ENCODE assay signal across 10 cellular contexts in genomic region chr10:114519306-114519669, GRCh38.
DNase-seq lines count a peak whose midpoint lies in the region; ATAC-seq and TF ChIP-seq lines count a peak whose summit lies in the region.
"Had no signal": no experiment of that assay in that cellular context is flagged by ENCODE, and none has a peak within 500 bp of the region (broad histone marks: within the 10 kb centered on the region; RNA-seq: fewer than 3 reads in every experiment).

No MANE protein-coding gene starts in this region.

- H3K27me3 ChIP-seq in breast epithelium: no peaks in the 10 kb centered on the region
- H3K27me3 ChIP-seq in transverse colon: no peaks in the 10 kb centered on the region

- TF ChIP-seq POLR2A in breast epithelium (IDR thresholded peaks at IDR 0.05) (no peak), lower leg skin (IDR thresholded peaks at IDR 0.05) (no peak), transverse colon (IDR thresholded peaks at IDR 0.05) (no peak)

- intact Hi-C loops in breast epithelium (cut with DNase I; ENCODE audit: low total_unique reads): no loop called here
- intact Hi-C loops in lower leg skin (cut with DNase I; ENCODE audit: low total_unique reads): no loop called here
- intact Hi-C loops in transverse colon (cut with DNase I; ENCODE audit: low total_unique reads): no loop called here

- H3K27ac ChIP-seq in breast epithelium (peak overlapping the region; percentile 88 to 91), transverse colon (peak overlapping the region; percentile 81 to 92 (median 84))
- H3K27ac ChIP-seq: KMS-11 had no signal

- DNase-seq in activated T-cell treated with anti-CD3 and anti-CD28 coated beads, Interleukin-2, amount 50 U/mL, for 4 hours: no peak
- no peak for DNase-seq in activated T-cell treated with anti-CD3 and anti-CD28 coated beads, Interleukin-2, amount 50 U/mL, for 1 hour
- DNase-seq in breast epithelium (ENCODE audit: low spot score in 2 of 2): peak; percentile 56 to 82
- DNase-seq in lower leg skin (ENCODE audit: low spot score in 2 of 2): peak; percentile 86 to 95
- DNase-seq in transverse colon: peak; percentile 90
- no peak for DNase-seq in NCI-H1105 treated with DMSO at 0.1 percent for 48 hours (lab: John Stamatoyannopoulos, UW)

- H3K36me3 Mint-ChIP-seq in activated T-cell treated with anti-CD3 and anti-CD28 coated beads, Interleukin-2, amount 50 U/mL, for 4 hours (ENCODE audit: insufficient read depth): peaks cover 28% of the 10 kb centered on the region
- H3K36me3 Mint-ChIP-seq: CD14-positive monocyte had no signal

- H3K4me1 Mint-ChIP-seq in activated T-cell treated with anti-CD3 and anti-CD28 coated beads, Interleukin-2, amount 50 U/mL, for 4 hours (ENCODE audit: low read depth): peaks cover 94% of the 10 kb centered on the region

- no peaks in the 10 kb centered on the region for H3K9me3 ChIP-seq in breast epithelium
- no peaks in the 10 kb centered on the region for H3K9me3 ChIP-seq in transverse colon

- no peak for TF ChIP-seq EP300 in transverse colon (IDR thresholded peaks at IDR 0.05; ENCODE audit: low read depth)

- no peaks in the 10 kb centered on the region for H3K9me3 Mint-ChIP-seq in activated T-cell treated with anti-CD3 and anti-CD28 coated beads, Interleukin-2, amount 50 U/mL, for 4 hours
- H3K9me3 Mint-ChIP-seq: CD14-positive monocyte had no signal

- H3K4me3 ChIP-seq in breast epithelium: peak overlapping the region in 1 of 3 donors; percentile 12
- no peak overlapping the region for H3K4me3 ChIP-seq in lower leg skin (ENCODE audit: low read depth, poor library complexity, severe bottlenecking)
- no peak overlapping the region for H3K4me3 ChIP-seq in transverse colon

- H3K36me3 ChIP-seq in breast epithelium (no peaks in the 10 kb centered on the region), transverse colon (no peaks in the 10 kb centered on the region)

- peak overlapping the region; percentile 46 for H3K4me3 Mint-ChIP-seq in activated T-cell treated with anti-CD3 and anti-CD28 coated beads, Interleukin-2, amount 50 U/mL, for 4 hours
- H3K4me3 Mint-ChIP-seq: CD14-positive monocyte had no signal

- WGBS in lower leg skin, 2 donors: 32 to 35% methylated on average over 5 of the region's 5 CpGs
- WGBS in transverse colon (ENCODE audit: low coverage in 1 of 2), 2 donors: 43 to 60% methylated on average over 3 to 5 of the region's 5 CpGs

- H3K27me3 Mint-ChIP-seq in activated T-cell treated with anti-CD3 and anti-CD28 coated beads, Interleukin-2, amount 50 U/mL, for 4 hours (ENCODE audit: low read depth): no peaks in the 10 kb centered on the region

- in situ Hi-C loops in transverse colon (cut with MboI; ENCODE audit: low pct_ligation_motif_present in 1 of 4, low pct_unique_long_range_greater_than_20kb in 1 of 4, low sequenced_read_pairs in 3 of 4): no loop called here

- H3K4me1 ChIP-seq in breast epithelium: peaks cover 18 to 28% of the 10 kb centered on the region in 2 donors
- peaks cover 32 to 87% (median 52%) of the 10 kb centered on the region in 4 donors for H3K4me1 ChIP-seq in transverse colon

- no peak for TF ChIP-seq CTCF in breast epithelium (IDR thresholded peaks at IDR 0.05)
- no peak for TF ChIP-seq CTCF in lower leg skin (IDR thresholded peaks at IDR 0.05)
- no peak for TF ChIP-seq CTCF in transverse colon (IDR thresholded peaks at IDR 0.05)

- ATAC-seq in activated T-cell treated with anti-CD3 and anti-CD28 coated beads, Interleukin-2, amount 50 U/mL, for 4 hours: no peak
- ATAC-seq in GM18873 (IDR thresholded peaks at IDR 0.05; ENCODE audit: low FRiP score, unreplicated experiment): no peak
- ATAC-seq in HG03097 (IDR thresholded peaks at IDR 0.05; ENCODE audit: low FRiP score, unreplicated experiment): no peak

Comparison
In these comparisons a context has a peak if more than half of its experiments do, and no peak if none do; other contexts are left out.
1. DNase-seq: peak in breast epithelium (2 of 2), lower leg skin (2 of 2) and transverse colon (single experiment); none in activated T-cell treated with anti-CD3 and anti-CD28 coated beads, Interleukin-2, amount 50 U/mL, for 4 hours (single experiment), activated T-cell treated with anti-CD3 and anti-CD28 coated beads, Interleukin-2, amount 50 U/mL, for 1 hour (single experiment) and NCI-H1105 treated with DMSO at 0.1 percent for 48 hours (single experiment).